1 cellular context compared by ENCODE assay signal in the genomic region with DNA sequence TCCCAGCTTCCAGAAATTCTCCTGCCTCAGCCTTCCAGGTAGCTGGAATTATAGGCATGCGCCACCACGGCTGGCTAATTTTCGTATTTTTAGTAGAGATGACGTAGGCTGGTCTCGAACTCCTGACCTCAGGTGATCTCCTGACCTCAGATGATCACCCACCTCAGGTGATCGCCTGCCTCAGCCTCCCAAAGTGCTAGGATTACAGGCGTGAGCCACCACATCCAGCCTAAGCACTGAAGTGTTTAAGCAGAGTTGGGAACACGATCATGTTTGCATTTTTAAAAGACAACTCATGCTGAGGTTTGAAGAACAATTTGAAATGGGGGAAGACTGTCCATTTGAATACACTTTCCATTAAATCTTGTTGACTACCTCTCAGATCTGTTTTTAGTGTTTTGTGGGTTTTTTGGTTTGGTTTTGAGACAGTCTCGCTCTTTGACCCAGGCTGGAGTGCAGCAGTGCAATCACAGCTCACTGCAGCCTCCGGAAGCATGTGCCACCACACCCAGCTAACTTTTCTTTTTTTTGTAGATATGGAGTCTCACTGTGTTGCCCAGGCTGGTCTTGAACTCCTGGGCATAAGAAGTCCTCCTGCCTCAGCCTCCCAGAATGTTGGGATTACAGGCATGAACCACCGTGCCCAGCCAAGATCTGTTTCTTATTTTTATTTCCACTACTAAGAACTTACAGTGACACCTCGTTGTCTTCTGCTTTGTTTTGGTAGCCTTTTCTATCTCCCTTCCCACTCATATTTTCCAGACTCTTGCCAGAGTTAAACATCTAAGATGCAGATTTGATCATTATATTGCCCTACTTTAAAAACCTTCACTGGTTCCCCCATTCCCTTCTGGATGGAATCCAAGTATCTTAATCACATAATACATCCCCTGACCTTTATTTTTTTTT.
TF ChIP-seq lines count a peak whose summit lies in the region.

No MANE protein-coding gene starts in this region.

TF ChIP-seq in GM12878, 131 proteins besides CTCF, POLR2A, EP300 and RAD21 (continues in another document):
- TF ChIP-seq RAD51 (IDR thresholded peaks at IDR 0.05) (0 out of 2 replicates have a peak, but pooled peaks have one; percentile 25), SKIL (IDR thresholded peaks at IDR 0.05; ENCODE audit: low read depth, poor library complexity, severe bottlenecking) (peak; percentile 97), ZNF217 (IDR thresholded peaks at IDR 0.05) (peak; percentile 76; the same call in 1 of the 2 replicates), MYC (IDR thresholded peaks at IDR 0.05; ENCODE audit: insufficient read depth, insufficient read length, insufficient replicate concordance, low read length, severe bottlenecking) (no peak), EED (IDR thresholded peaks at IDR 0.05; ENCODE audit: low read depth) (peak; percentile 72), SMAD1 (IDR thresholded peaks at IDR 0.05; ENCODE audit: low read depth, partially characterized antibody) (no peak), IKZF1 (conservative IDR thresholded peaks at IDR 0.05) (peak; percentile 75), E4F1 (IDR thresholded peaks at IDR 0.05; ENCODE audit: borderline replicate concordance, partially characterized antibody) (no peak), MXI1 (IDR thresholded peaks at IDR 0.05; ENCODE audit: low read depth, low read length) (no peak), RCOR1 (conservative IDR thresholded peaks at IDR 0.05; ENCODE audit: low read depth, low read length) (no peak), PML (IDR thresholded peaks at IDR 0.05; ENCODE audit: low read length) (peak; percentile 59), DPF2 (IDR thresholded peaks at IDR 0.05) (peak; percentile 88), ZBTB11 (CRISPR knock-in tag; IDR thresholded peaks at IDR 0.05) (no peak), POLR2AphosphoS5 (IDR thresholded peaks at IDR 0.05; ENCODE audit: low read length) (no peak), E2F4 (IDR thresholded peaks at IDR 0.05; ENCODE audit: low read depth, low read length) (no peak), BCLAF1 (IDR thresholded peaks at IDR 0.05) (no peak), SMARCA5 (IDR thresholded peaks at IDR 0.05) (0 out of 2 replicates have a peak, but pooled peaks have one; percentile 11), LARP7 (IDR thresholded peaks at IDR 0.05) (no peak), NR2F1 (conservative IDR thresholded peaks at IDR 0.05) (peak; percentile 97), ELK1 (IDR thresholded peaks at IDR 0.05; ENCODE audit: low read depth, low read length) (no peak), HDGF (IDR thresholded peaks at IDR 0.05) (no peak), ZNF384 (IDR thresholded peaks at IDR 0.05; ENCODE audit: borderline replicate concordance, low read depth, low read length) (peak; percentile 68), YY1 (IDR thresholded peaks at IDR 0.05; ENCODE audit: low read depth, low read length) (peak; percentile 17; the same call in 1 of the 2 replicates), GABPA (IDR thresholded peaks at IDR 0.05; ENCODE audit: low read depth) (0 out of 2 replicates have a peak, but pooled peaks have one; percentile 56), ZNF687 (IDR thresholded peaks at IDR 0.05) (peak; percentile 29; the same call in 1 of the 2 replicates), MYB (IDR thresholded peaks at IDR 0.05; ENCODE audit: borderline replicate concordance, low read depth, low read length) (no peak), RBBP5 (conservative IDR thresholded peaks at IDR 0.05) (no peak), SMC3 (IDR thresholded peaks at IDR 0.05; ENCODE audit: borderline replicate concordance, low read length) (no peak), MEF2B (IDR thresholded peaks at IDR 0.05; ENCODE audit: partially characterized antibody, poor library complexity, severe bottlenecking) (peak; percentile 85), MTA3 (IDR thresholded peaks at IDR 0.05; ENCODE audit: borderline replicate concordance, low read length) (peak; percentile 93; the same call in 1 of the 2 replicates), YBX1 (IDR thresholded peaks at IDR 0.05) (no peak), POLR2AphosphoS2 (IDR thresholded peaks at IDR 0.05; ENCODE audit: low read depth, low read length) (no peak), RELA (IDR thresholded peaks at IDR 0.05; ENCODE audit: borderline replicate concordance, partially characterized antibody) (no peak), WRNIP1 (IDR thresholded peaks at IDR 0.05; ENCODE audit: borderline replicate concordance, low read depth, low read length) (no peak)
- TF ChIP-seq, protein P1, sequence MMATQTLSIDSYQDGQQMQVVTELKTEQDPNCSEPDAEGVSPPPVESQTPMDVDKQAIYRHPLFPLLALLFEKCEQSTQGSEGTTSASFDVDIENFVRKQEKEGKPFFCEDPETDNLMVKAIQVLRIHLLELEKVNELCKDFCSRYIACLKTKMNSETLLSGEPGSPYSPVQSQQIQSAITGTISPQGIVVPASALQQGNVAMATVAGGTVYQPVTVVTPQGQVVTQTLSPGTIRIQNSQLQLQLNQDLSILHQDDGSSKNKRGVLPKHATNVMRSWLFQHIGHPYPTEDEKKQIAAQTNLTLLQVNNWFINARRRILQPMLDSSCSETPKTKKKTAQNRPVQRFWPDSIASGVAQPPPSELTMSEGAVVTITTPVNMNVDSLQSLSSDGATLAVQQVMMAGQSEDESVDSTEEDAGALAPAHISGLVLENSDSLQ (IDR thresholded peaks at IDR 0.05) = no peak
